In genomic region chr2:55111570-55112228, GRCh38 we compare ENCODE assay signal across 8 cellular contexts.
DNase-seq lines count a peak whose midpoint lies in the region; ATAC-seq and FAIRE-seq lines count a peak whose summit lies in the region.

No MANE protein-coding gene starts in this region.

- no peak for ATAC-seq in HG03175 (IDR thresholded peaks at IDR 0.05; ENCODE audit: unreplicated experiment)
- ATAC-seq in activated CD4-positive, CD25-positive, alpha-beta regulatory T cell treated with anti-CD3 and anti-CD28 coated beads, Interleukin-2, amount 50 U/mL, for 24 hours = no peak

- peaks cover 0 to 2% of the 10 kb centered on the region in 2 donors for H3K4me1 ChIP-seq in esophagus (ENCODE audit: control insufficient read depth in 2 of 2, insufficient read depth in 2 of 2, low read length in 1 of 2)
- peaks cover 8 to 17% of the 10 kb centered on the region in 2 donors for H3K4me1 ChIP-seq in mucosa of rectum (ENCODE audit: control insufficient read depth in 2 of 2, insufficient read depth in 2 of 2, low read length in 2 of 2)

- H3K4me3 ChIP-seq in esophagus (ENCODE audit: low read depth in 1 of 2, low read length in 2 of 2) = no peak overlapping the region
- H3K4me3 ChIP-seq in mucosa of rectum (ENCODE audit: low read length in 2 of 2) = no peak overlapping the region

- FAIRE-seq in RCC 7860 (lab: Jason Lieb, UNC) = peak; percentile 79

- H3K9me3 ChIP-seq in esophagus (ENCODE audit: control insufficient read depth in 2 of 2, insufficient read depth in 1 of 2, low read depth in 1 of 2, low read length in 1 of 2) (no peaks in the 10 kb centered on the region), mucosa of rectum (ENCODE audit: control insufficient read depth in 2 of 2, low read length in 2 of 2) (no peaks in the 10 kb centered on the region)

- 64 to 77% methylated on average over 11 of the region's 11 CpGs for WGBS in esophagus, 2 donors

- H3K36me3 ChIP-seq in esophagus (ENCODE audit: control insufficient read depth in 2 of 2, insufficient read depth in 2 of 2, low read length in 1 of 2) (no peaks in the 10 kb centered on the region), mucosa of rectum (ENCODE audit: control insufficient read depth in 2 of 2, insufficient read depth in 2 of 2, low read length in 2 of 2) (no peaks in the 10 kb centered on the region)

- H3K27ac ChIP-seq in esophagus (ENCODE audit: low read depth in 2 of 2, low read length in 1 of 2) = peak overlapping the region; percentile 62 to 88
- peak overlapping the region; percentile 74 to 83 for H3K27ac ChIP-seq in mucosa of rectum (ENCODE audit: low read depth in 2 of 2, low read length in 2 of 2)

- peak overlapping the region in 1 of 2 donors; percentile 27 for H3K9ac ChIP-seq in mucosa of rectum (ENCODE audit: low read depth in 1 of 2, low read length in 2 of 2)

- H3K27me3 ChIP-seq in esophagus (ENCODE audit: control insufficient read depth in 1 of 2, insufficient read depth in 2 of 2, low read length in 2 of 2) = no peaks in the 10 kb centered on the region
- H3K27me3 ChIP-seq in mucosa of rectum (ENCODE audit: control insufficient read depth in 2 of 2, insufficient read depth in 2 of 2, low read length in 2 of 2) = no peaks in the 10 kb centered on the region

- DNase-seq in AG08395 (ENCODE audit: low spot score) (peak; percentile 86), HK-2 (ENCODE audit: unreplicated experiment) (peak; percentile 84), RCC 7860 (ENCODE audit: low spot score) (peak; percentile 88), HuH-7.5 (ENCODE audit: low spot score) (no peak)
